Comparison of ENCODE assay signal across 36 cellular contexts in the genomic region with DNA sequence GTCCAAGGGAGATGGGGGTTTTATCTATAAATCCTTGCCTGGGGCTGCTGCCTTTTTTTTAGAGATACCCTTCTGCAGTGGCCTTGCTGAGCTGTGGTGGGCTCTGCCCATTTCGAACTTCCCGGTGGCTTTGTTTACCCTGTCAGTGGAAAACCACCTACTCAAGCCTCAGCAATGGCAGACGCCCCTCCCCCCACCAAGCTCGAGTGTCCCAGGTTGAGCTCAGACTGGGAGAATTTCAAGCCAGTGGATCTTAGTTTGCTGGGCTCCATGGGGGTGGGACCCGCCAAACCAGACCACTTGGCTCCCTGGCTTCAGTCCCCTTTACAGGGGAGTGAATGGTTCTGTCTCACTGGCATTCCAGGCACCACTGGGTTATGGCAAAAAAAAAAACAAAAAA. TPM values are rescaled to one million over a fixed set of nuclear protein-coding genes. Genes with fewer than 3 reads are reported as not detected.
"Had no signal": no experiment of that assay in that cellular context is flagged by ENCODE, and none has a peak within 500 bp of the region (broad histone marks: within the 10 kb centered on the region; RNA-seq: fewer than 3 reads in every experiment).

No MANE protein-coding gene starts in this region.

- H3K4me2 ChIP-seq: KMS-11, PC-9 had no signal

- H3K4me3 ChIP-seq: PC-9, SJCRH30, SK-N-MC had no signal

- H3K27ac ChIP-seq: KMS-11, PC-9, RWPE1, SJCRH30, SK-N-MC had no signal

- H3K36me3 ChIP-seq: SJCRH30 had no signal

- H3K4me1 ChIP-seq: SJCRH30 had no signal

- ATAC-seq: Right ventricle myocardium inferior, SK-N-SH treated with all-trans-retinoic acid at 6 μM for 48 hours had no signal

- H3K9ac ChIP-seq: KMS-11 had no signal

- H3K9me3 ChIP-seq: SJCRH30 had no signal

- DNase-seq: Karpas-422, MM.1S, MV-4-11, NCI-H1092, NCI-H1105, NCI-H1436, NCI-H146, NCI-H1694, NCI-H187, NCI-H1930, NCI-H2029 treated with DMSO at 0.1 percent for 48 hours, NCI-H2081 treated with DMSO at 0.1 percent for 48 hours, NCI-H2107, NCI-H2171, NCI-H226, NCI-H446 treated with DMSO at 0.1 percent for 48 hours, NCI-H510A, NCI-H524, NCI-H526, NCI-H69, NCI-H748 treated with DMSO at 0.1 percent for 48 hours, NCI-H82, PC-9, SHP77, SIG-M5, SJCRH30 had no signal

RNA-seq across cellular contexts. Expression of a gene that starts 21.6 kb away (rescaled TPM):
- total RNA-seq: LHCN-M2, MCF 10A, OCI-LY7, PC-9, Right ventricle myocardium inferior, RPMI7951, SJCRH30, SK-MEL-5 had no signal

RNA-seq across cellular contexts. Expression of a gene that starts 31.8 kb away (rescaled TPM):
- total RNA-seq: LHCN-M2, MCF 10A, OCI-LY7, PC-9, Right ventricle myocardium inferior, RPMI7951, SJCRH30, SK-MEL-5 had no signal
